Comparison of ENCODE assay signal across 1 cellular context in the genomic region with DNA sequence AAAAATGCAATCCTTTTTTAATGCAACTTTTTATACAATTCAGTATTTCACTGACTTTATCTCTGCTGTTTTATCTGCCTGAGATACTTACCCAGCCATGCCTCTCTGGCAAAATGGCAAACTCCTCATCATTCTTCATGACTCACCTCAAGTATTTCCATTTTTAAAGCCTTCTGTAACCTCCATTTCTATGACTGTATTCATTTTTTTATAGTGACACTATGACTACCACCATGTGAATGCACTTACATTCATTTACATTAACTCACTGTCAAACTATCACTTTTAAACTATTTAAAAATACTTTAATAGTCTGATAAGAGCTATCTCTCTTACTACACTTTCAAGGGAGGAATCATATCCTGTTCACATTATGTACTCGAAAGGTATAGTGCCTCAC.
TF ChIP-seq lines count a peak whose summit lies in the region.

No MANE protein-coding gene starts in this region.

TF ChIP-seq in SK-N-SH, 30 proteins besides CTCF, POLR2A, EP300 and RAD21 (continued from another document):
- TF ChIP-seq, protein P1, sequence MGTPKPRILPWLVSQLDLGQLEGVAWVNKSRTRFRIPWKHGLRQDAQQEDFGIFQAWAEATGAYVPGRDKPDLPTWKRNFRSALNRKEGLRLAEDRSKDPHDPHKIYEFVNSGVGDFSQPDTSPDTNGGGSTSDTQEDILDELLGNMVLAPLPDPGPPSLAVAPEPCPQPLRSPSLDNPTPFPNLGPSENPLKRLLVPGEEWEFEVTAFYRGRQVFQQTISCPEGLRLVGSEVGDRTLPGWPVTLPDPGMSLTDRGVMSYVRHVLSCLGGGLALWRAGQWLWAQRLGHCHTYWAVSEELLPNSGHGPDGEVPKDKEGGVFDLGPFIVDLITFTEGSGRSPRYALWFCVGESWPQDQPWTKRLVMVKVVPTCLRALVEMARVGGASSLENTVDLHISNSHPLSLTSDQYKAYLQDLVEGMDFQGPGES (IDR thresholded peaks at IDR 0.05; ENCODE audit: low read depth, low read length) = no peak
- TF ChIP-seq JUND (IDR thresholded peaks at IDR 0.05) = peak; percentile 87
- TF ChIP-seq, protein P2, sequence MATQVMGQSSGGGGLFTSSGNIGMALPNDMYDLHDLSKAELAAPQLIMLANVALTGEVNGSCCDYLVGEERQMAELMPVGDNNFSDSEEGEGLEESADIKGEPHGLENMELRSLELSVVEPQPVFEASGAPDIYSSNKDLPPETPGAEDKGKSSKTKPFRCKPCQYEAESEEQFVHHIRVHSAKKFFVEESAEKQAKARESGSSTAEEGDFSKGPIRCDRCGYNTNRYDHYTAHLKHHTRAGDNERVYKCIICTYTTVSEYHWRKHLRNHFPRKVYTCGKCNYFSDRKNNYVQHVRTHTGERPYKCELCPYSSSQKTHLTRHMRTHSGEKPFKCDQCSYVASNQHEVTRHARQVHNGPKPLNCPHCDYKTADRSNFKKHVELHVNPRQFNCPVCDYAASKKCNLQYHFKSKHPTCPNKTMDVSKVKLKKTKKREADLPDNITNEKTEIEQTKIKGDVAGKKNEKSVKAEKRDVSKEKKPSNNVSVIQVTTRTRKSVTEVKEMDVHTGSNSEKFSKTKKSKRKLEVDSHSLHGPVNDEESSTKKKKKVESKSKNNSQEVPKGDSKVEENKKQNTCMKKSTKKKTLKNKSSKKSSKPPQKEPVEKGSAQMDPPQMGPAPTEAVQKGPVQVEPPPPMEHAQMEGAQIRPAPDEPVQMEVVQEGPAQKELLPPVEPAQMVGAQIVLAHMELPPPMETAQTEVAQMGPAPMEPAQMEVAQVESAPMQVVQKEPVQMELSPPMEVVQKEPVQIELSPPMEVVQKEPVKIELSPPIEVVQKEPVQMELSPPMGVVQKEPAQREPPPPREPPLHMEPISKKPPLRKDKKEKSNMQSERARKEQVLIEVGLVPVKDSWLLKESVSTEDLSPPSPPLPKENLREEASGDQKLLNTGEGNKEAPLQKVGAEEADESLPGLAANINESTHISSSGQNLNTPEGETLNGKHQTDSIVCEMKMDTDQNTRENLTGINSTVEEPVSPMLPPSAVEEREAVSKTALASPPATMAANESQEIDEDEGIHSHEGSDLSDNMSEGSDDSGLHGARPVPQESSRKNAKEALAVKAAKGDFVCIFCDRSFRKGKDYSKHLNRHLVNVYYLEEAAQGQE (IDR thresholded peaks at IDR 0.05; ENCODE audit: low read depth, low read length) = no peak
- TF ChIP-seq SIN3A (IDR thresholded peaks at IDR 0.05; ENCODE audit: borderline replicate concordance, low read depth, low read length) = no peak
- TF ChIP-seq NFIC (IDR thresholded peaks at IDR 0.05; ENCODE audit: borderline replicate concordance) = peak; percentile 51; the same call in 1 of the 2 replicates
- TF ChIP-seq SMC3 (IDR thresholded peaks at IDR 0.05; ENCODE audit: low read depth, low read length) = no peak
- TF ChIP-seq MEF2A (IDR thresholded peaks at IDR 0.05; ENCODE audit: borderline replicate concordance, low read depth) = peak; percentile 61; the same call in 1 of the 2 replicates
- 0 out of 2 replicates have a peak, but pooled peaks have one; percentile 22 for TF ChIP-seq RXRA (IDR thresholded peaks at IDR 0.05; ENCODE audit: borderline replicate concordance, low read depth)
- peak; percentile 79 for TF ChIP-seq TEAD4 (IDR thresholded peaks at IDR 0.05; ENCODE audit: borderline replicate concordance, insufficient read depth)
- TF ChIP-seq FOXJ3 (CRISPR knock-in tag; IDR thresholded peaks at IDR 0.05) = no peak
- no peak for TF ChIP-seq EZH2phosphoT487 (IDR thresholded peaks at IDR 0.05; ENCODE audit: borderline replicate concordance, low read depth)
- no peak for TF ChIP-seq MXI1 (IDR thresholded peaks at IDR 0.05; ENCODE audit: low read depth, low read length)
- TF ChIP-seq CHD2 (IDR thresholded peaks at IDR 0.05; ENCODE audit: low read length, partially characterized antibody) = no peak
- no peak for TF ChIP-seq POLR2AphosphoS5 (IDR thresholded peaks at IDR 0.05; ENCODE audit: low read depth, low read length)
- TF ChIP-seq RCOR1 (IDR thresholded peaks at IDR 0.05; ENCODE audit: low read length) = no peak
- peak; percentile 51; the same call in 1 of the 2 replicates for TF ChIP-seq FOXM1 (IDR thresholded peaks at IDR 0.05; ENCODE audit: low read depth)
- no peak for TF ChIP-seq RFX5 (IDR thresholded peaks at IDR 0.05; ENCODE audit: low read length)
- TF ChIP-seq, protein P3, sequence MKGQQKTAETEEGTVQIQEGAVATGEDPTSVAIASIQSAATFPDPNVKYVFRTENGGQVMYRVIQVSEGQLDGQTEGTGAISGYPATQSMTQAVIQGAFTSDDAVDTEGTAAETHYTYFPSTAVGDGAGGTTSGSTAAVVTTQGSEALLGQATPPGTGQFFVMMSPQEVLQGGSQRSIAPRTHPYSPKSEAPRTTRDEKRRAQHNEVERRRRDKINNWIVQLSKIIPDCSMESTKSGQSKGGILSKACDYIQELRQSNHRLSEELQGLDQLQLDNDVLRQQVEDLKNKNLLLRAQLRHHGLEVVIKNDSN (IDR thresholded peaks at IDR 0.05; ENCODE audit: borderline replicate concordance, low read depth) = no peak
- no peak for TF ChIP-seq TAF1 (IDR thresholded peaks at IDR 0.05; ENCODE audit: borderline replicate concordance, low read depth, low read length)
- TF ChIP-seq, protein P4, sequence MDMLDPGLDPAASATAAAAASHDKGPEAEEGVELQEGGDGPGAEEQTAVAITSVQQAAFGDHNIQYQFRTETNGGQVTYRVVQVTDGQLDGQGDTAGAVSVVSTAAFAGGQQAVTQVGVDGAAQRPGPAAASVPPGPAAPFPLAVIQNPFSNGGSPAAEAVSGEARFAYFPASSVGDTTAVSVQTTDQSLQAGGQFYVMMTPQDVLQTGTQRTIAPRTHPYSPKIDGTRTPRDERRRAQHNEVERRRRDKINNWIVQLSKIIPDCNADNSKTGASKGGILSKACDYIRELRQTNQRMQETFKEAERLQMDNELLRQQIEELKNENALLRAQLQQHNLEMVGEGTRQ (IDR thresholded peaks at IDR 0.05; ENCODE audit: borderline replicate concordance, low read depth, low read length) = no peak
- no peak for TF ChIP-seq GABPA (IDR thresholded peaks at IDR 0.05; ENCODE audit: low read depth)
- TF ChIP-seq YY1 (IDR thresholded peaks at IDR 0.05; ENCODE audit: low read depth) = peak; percentile 59; the same call in 1 of the 2 replicates
- no peak for TF ChIP-seq GATA2 (CRISPR knock-in tag; IDR thresholded peaks at IDR 0.05)
